ENCODE assay signal across 21 cellular contexts in the genomic region with DNA sequence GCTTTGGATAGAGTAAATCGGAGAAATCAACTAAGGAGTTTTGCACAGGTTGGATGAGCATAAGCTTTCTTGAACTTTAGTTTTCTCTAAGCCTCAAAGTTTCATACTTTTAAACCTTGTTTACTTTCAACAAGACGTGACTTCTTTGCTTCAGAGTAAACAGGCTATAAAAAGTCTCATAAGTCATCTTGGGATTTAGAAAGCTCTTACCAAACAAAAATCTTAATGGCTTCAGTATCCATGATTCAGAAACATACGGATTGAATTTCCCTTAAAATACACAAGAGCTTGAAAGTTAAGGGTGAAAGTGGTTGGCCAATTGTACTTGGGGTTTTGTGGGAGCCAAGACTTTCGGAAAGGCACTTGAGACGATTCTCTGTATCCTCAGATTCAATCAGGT.
DNase-seq lines count a peak whose midpoint lies in the region; ATAC-seq, FAIRE-seq and TF ChIP-seq lines count a peak whose summit lies in the region.
"Had no signal": no experiment of that assay in that cellular context is flagged by ENCODE, and none has a peak within 500 bp of the region (broad histone marks: within the 10 kb centered on the region; RNA-seq: fewer than 3 reads in every experiment).

No MANE protein-coding gene starts in this region.

- POLR2A ChIA-PET in K562 (lab: Yijun Ruan, JAX) = interaction anchor here (0.6 kb wide), 1 partner anchor 44 kb away, joined by 3 read pairs; no protein-coding TSS in a partner anchor

- H3K9me3 ChIP-seq in K562 (replicated peaks; ENCODE audit: control insufficient read depth, insufficient read depth, low read depth, low read length) = no peaks in the 10 kb centered on the region; the same call in 1 of the 2 replicates
- no peaks in the 10 kb centered on the region for H3K9me3 ChIP-seq in left lung
- H3K9me3 ChIP-seq: BLaER1 had no signal

- no peak for TF ChIP-seq CTCF in K562 (IDR thresholded peaks at IDR 0.05 in 2 of 3, conservative IDR thresholded peaks at IDR 0.05 in 1 of 3; ENCODE audit: insufficient read depth in 2 of 3, low read depth in 1 of 3, low read length in 3 of 3)
- TF ChIP-seq CTCF in left lung (IDR thresholded peaks at IDR 0.05) = no peak

- DNase-seq in H4 (ENCODE audit: low spot score) (peak; percentile 45), K562 (ENCODE audit: extremely low read depth in 1 of 4, low spot score in 3 of 4) (no peak), fibroblast of gingiva (ENCODE audit: low read depth) (peak; percentile 3), stromal cell of bone marrow (ENCODE audit: low read depth) (peak; percentile 1), globus pallidus (ENCODE audit: low spot score) (no peak), ureter (ENCODE audit: low spot score) (no peak), left lung (no peak)
- DNase-seq: ACHN; AML-193; CD4-positive, alpha-beta memory T cell; DMS153; DMS79; GDM1; H7 had no signal

- CTCF ChIA-PET in K562 (lab: Yijun Ruan, JAX; ENCODE audit: low intra/inter-chr PET ratio) = interaction anchor here (0.7 kb wide), 1 partner anchor 21 kb away, joined by 3 read pairs; no protein-coding TSS in a partner anchor

- TF ChIP-seq RAD21 in K562 (CRISPR knock-in tag; conservative IDR thresholded peaks at IDR 0.05 in 1 of 2, IDR thresholded peaks at IDR 0.05 in 1 of 2) = no peak

- H4K20me1 ChIP-seq in K562 (replicated peaks; ENCODE audit: control insufficient read depth, insufficient read depth, low read length) = no peaks in the 10 kb centered on the region
- H4K20me1 ChIP-seq: BLaER1 had no signal

- TF ChIP-seq EP300 in K562 (IDR thresholded peaks at IDR 0.05; ENCODE audit: low read length) = no peak

- H3K27ac ChIP-seq in K562 (ENCODE audit: extremely low read depth, low read depth, low read length) (no peak overlapping the region), left lung (no peak overlapping the region)
- H3K27ac ChIP-seq: BLaER1 had no signal

- H3K4me3 ChIP-seq in K562 (no peak overlapping the region), left lung (no peak overlapping the region)
- H3K4me3 ChIP-seq: BLaER1, GM23338 had no signal

- no peak overlapping the region for H3K4me2 ChIP-seq in K562 (ENCODE audit: insufficient read depth, low read length)
- H3K4me2 ChIP-seq: BLaER1, GM23338 had no signal

- H3K36me3 ChIP-seq in K562 (ENCODE audit: control insufficient read depth, insufficient read depth, low read length) (no peaks in the 10 kb centered on the region), left lung (no peaks in the 10 kb centered on the region)
- H3K36me3 ChIP-seq: BLaER1 had no signal

- H3K79me2 ChIP-seq in K562 (ENCODE audit: control insufficient read depth, insufficient read depth, low read length) = no peaks in the 10 kb centered on the region

- H3K4me1 ChIP-seq in K562 (replicated peaks in 1 of 2; ENCODE audit: control insufficient read depth in 2 of 2, insufficient read depth in 2 of 2, low read length in 2 of 2) = no peaks in the 10 kb centered on the region
- no peaks in the 10 kb centered on the region for H3K4me1 ChIP-seq in left lung
- H3K4me1 ChIP-seq: BLaER1 had no signal

- intact Hi-C loops in K562 (cut with micrococcal nuclease) = no loop called here
- intact Hi-C loops in left lung (cut with DNase I) = no loop called here

- no peak for TF ChIP-seq POLR2A in K562 (conservative IDR thresholded peaks at IDR 0.05)

- ATAC-seq in K562 = no peak
- no peak for ATAC-seq in HG03460 (IDR thresholded peaks at IDR 0.05; ENCODE audit: unreplicated experiment)
- no peak for ATAC-seq in left lung
- ATAC-seq: GM23338, HCT116, HepG2 had no signal

- 1% methylated on average over 5 of the region's 5 CpGs for WGBS in K562 (ENCODE audit: insufficient coverage, low coverage, missing lambda C conversion rate)

- in situ Hi-C loops in K562 (cut with MboI) = no loop called here

- FAIRE-seq in K562 (lab: Jason Lieb, UNC) = peak; percentile 51
- FAIRE-seq: GM12892, GM18507, HepG2 had no signal

- no peak overlapping the region for H2AFZ ChIP-seq in K562 (ENCODE audit: low read depth, low read length)
- H2AFZ ChIP-seq: GM23338 had no signal

- H3K9me1 ChIP-seq in K562 (ENCODE audit: control insufficient read depth, insufficient read depth, low read length) = no peaks in the 10 kb centered on the region

- no peaks in the 10 kb centered on the region for H3K27me3 ChIP-seq in K562 (ENCODE audit: control insufficient read depth in 2 of 2, insufficient read depth in 2 of 2, low read length in 2 of 2)
- no peaks in the 10 kb centered on the region for H3K27me3 ChIP-seq in left lung
- H3K27me3 ChIP-seq: BLaER1 had no signal

- no TSS peak for BruUV-seq in K562 (replicated peaks; lab: Mats Ljungman, UMichigan)

- H3K9ac ChIP-seq in K562 (ENCODE audit: insufficient read depth in 1 of 2, low read depth in 2 of 2, low read length in 2 of 2) = no peak overlapping the region
- H3K9ac ChIP-seq: BLaER1 had no signal

TF ChIP-seq in K562, 482 proteins besides CTCF, POLR2A, EP300 and RAD21:
- TF ChIP-seq ZNF444 (CRISPR knock-in tag; IDR thresholded peaks at IDR 0.05) = no peak
- no peak for TF ChIP-seq U2AF2 (optimal IDR thresholded peaks at IDR 0.05; ENCODE audit: low read depth, low read length)
- no peak for TF ChIP-seq ZNF165 (CRISPR knock-in tag; IDR thresholded peaks at IDR 0.05; ENCODE audit: borderline replicate concordance)
- no peak for TF ChIP-seq CREB1 (IDR thresholded peaks at IDR 0.05)
- no peak for TF ChIP-seq CREB1 (CRISPR knock-in tag; IDR thresholded peaks at IDR 0.05)
- TF ChIP-seq SAFB2 (IDR thresholded peaks at IDR 0.05; ENCODE audit: borderline replicate concordance, low read depth, low read length, severe bottlenecking) = no peak
- TF ChIP-seq CBX2 (IDR thresholded peaks at IDR 0.05; ENCODE audit: insufficient read depth, low read length, poor library complexity, severe bottlenecking) = no peak
- TF ChIP-seq HEY1 (CRISPR knock-in tag; IDR thresholded peaks at IDR 0.05; ENCODE audit: borderline replicate concordance) = no peak
- TF ChIP-seq, protein P1, sequence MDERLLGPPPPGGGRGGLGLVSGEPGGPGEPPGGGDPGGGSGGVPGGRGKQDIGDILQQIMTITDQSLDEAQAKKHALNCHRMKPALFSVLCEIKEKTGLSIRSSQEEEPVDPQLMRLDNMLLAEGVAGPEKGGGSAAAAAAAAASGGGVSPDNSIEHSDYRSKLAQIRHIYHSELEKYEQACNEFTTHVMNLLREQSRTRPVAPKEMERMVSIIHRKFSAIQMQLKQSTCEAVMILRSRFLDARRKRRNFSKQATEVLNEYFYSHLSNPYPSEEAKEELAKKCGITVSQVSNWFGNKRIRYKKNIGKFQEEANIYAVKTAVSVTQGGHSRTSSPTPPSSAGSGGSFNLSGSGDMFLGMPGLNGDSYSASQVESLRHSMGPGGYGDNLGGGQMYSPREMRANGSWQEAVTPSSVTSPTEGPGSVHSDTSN (CRISPR knock-in tag; IDR thresholded peaks at IDR 0.05; ENCODE audit: low read depth) = no peak
- TF ChIP-seq, protein P1 (tag; conservative IDR thresholded peaks at IDR 0.05; ENCODE audit: low read depth) = no peak
- TF ChIP-seq HMGN3 (IDR thresholded peaks at IDR 0.05; ENCODE audit: borderline replicate concordance, extremely low read depth, insufficient read length, low read depth, low read length) = no peak
- no peak for TF ChIP-seq SREBF2 (CRISPR knock-in tag; IDR thresholded peaks at IDR 0.05)
- TF ChIP-seq ZNF41 (CRISPR knock-in tag; conservative IDR thresholded peaks at IDR 0.05) = no peak
- TF ChIP-seq, protein P2, sequence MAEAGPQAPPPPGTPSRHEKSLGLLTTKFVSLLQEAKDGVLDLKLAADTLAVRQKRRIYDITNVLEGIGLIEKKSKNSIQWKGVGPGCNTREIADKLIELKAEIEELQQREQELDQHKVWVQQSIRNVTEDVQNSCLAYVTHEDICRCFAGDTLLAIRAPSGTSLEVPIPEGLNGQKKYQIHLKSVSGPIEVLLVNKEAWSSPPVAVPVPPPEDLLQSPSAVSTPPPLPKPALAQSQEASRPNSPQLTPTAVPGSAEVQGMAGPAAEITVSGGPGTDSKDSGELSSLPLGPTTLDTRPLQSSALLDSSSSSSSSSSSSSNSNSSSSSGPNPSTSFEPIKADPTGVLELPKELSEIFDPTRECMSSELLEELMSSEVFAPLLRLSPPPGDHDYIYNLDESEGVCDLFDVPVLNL (CRISPR knock-in tag; IDR thresholded peaks at IDR 0.05; ENCODE audit: low read depth) = no peak
- TF ChIP-seq, protein P3, sequence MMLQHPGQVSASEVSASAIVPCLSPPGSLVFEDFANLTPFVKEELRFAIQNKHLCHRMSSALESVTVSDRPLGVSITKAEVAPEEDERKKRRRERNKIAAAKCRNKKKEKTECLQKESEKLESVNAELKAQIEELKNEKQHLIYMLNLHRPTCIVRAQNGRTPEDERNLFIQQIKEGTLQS (IDR thresholded peaks at IDR 0.05) = no peak
- TF ChIP-seq, protein P3 (CRISPR knock-in tag; conservative IDR thresholded peaks at IDR 0.05) = no peak
- no peak for TF ChIP-seq STAT5B (CRISPR knock-in tag; IDR thresholded peaks at IDR 0.05)
- TF ChIP-seq, protein P4, sequence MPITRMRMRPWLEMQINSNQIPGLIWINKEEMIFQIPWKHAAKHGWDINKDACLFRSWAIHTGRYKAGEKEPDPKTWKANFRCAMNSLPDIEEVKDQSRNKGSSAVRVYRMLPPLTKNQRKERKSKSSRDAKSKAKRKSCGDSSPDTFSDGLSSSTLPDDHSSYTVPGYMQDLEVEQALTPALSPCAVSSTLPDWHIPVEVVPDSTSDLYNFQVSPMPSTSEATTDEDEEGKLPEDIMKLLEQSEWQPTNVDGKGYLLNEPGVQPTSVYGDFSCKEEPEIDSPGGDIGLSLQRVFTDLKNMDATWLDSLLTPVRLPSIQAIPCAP (CRISPR knock-in tag; IDR thresholded peaks at IDR 0.05; ENCODE audit: borderline replicate concordance) = no peak

Comparison
In these comparisons a context has a peak if more than half of its experiments do, and no peak if none do; other contexts are left out.
1. DNase-seq: peak in H4 (single experiment), fibroblast of gingiva (single experiment) and stromal cell of bone marrow (single experiment); none in K562 (0 of 4), globus pallidus (single experiment), ureter (single experiment) and left lung (0 of 2).